1 cellular context compared by ENCODE assay signal in genomic region chr20:49615401-49616153, GRCh38.
TF ChIP-seq lines count a peak whose summit lies in the region.

No MANE protein-coding gene starts in this region.

TF ChIP-seq in HepG2, 621 proteins besides CTCF, POLR2A, EP300 and RAD21 (continued from another document and continues in another):
- TF ChIP-seq MAX (IDR thresholded peaks at IDR 0.05), result no peak; the same call in 1 of the 2 replicates
- no peak for TF ChIP-seq XBP1 (CRISPR knock-in tag; IDR thresholded peaks at IDR 0.05)
- TF ChIP-seq ZFYVE20 (CRISPR knock-in tag; IDR thresholded peaks at IDR 0.05; ENCODE audit: borderline replicate concordance, low read depth), result no peak
- TF ChIP-seq NR3C1 (CRISPR knock-in tag; IDR thresholded peaks at IDR 0.05), result no peak
- peak; percentile 98 for TF ChIP-seq HNRNPL (IDR thresholded peaks at IDR 0.05; ENCODE audit: low read depth, low read length)
- 0 out of 2 replicates have a peak, but pooled peaks have one; percentile 15 for TF ChIP-seq HDAC1 (CRISPR knock-in tag; IDR thresholded peaks at IDR 0.05)
- TF ChIP-seq ATF5 (CRISPR knock-in tag; IDR thresholded peaks at IDR 0.05; ENCODE audit: low read depth), result no peak
- TF ChIP-seq GPN1 (CRISPR knock-in tag; IDR thresholded peaks at IDR 0.05; ENCODE audit: borderline replicate concordance), result 0 out of 2 replicates have a peak, but pooled peaks have one; percentile 28
- TF ChIP-seq AHR (CRISPR knock-in tag; IDR thresholded peaks at IDR 0.05), result 0 out of 2 replicates have a peak, but pooled peaks have one; percentile 10
- no peak for TF ChIP-seq ZNF20 (CRISPR knock-in tag; IDR thresholded peaks at IDR 0.05)
- no peak for TF ChIP-seq PBX3 (CRISPR knock-in tag; IDR thresholded peaks at IDR 0.05; ENCODE audit: borderline replicate concordance)
- TF ChIP-seq NR2F6 (IDR thresholded peaks at IDR 0.05), result no peak
- TF ChIP-seq NR2F6 (CRISPR knock-in tag; IDR thresholded peaks at IDR 0.05), result peak; percentile 10; the same call in 1 of the 2 replicates
- no peak for TF ChIP-seq ZNF382 (CRISPR knock-in tag; IDR thresholded peaks at IDR 0.05; ENCODE audit: borderline replicate concordance)
- TF ChIP-seq ZBTB37 (CRISPR knock-in tag; IDR thresholded peaks at IDR 0.05), result no peak
- no peak for TF ChIP-seq TFE3 (CRISPR knock-in tag; IDR thresholded peaks at IDR 0.05)
- peak; percentile 80 for TF ChIP-seq ZFY (CRISPR knock-in tag; IDR thresholded peaks at IDR 0.05)
- peak; percentile 77; the same call in 1 of the 2 replicates for TF ChIP-seq SMAD1 (CRISPR knock-in tag; IDR thresholded peaks at IDR 0.05; ENCODE audit: borderline replicate concordance, low read depth)
- no peak for TF ChIP-seq ZNF34 (CRISPR knock-in tag; IDR thresholded peaks at IDR 0.05; ENCODE audit: borderline replicate concordance)
- peak; percentile 84 for TF ChIP-seq ZNF280D (CRISPR knock-in tag; IDR thresholded peaks at IDR 0.05)
- 0 out of 2 replicates have a peak, but pooled peaks have one; percentile 25 for TF ChIP-seq GATA4 (IDR thresholded peaks at IDR 0.05; ENCODE audit: borderline replicate concordance, low read depth)
- no peak for TF ChIP-seq CC2D1A (CRISPR knock-in tag; IDR thresholded peaks at IDR 0.05)
- peak; percentile 96; the same call in 1 of the 2 replicates for TF ChIP-seq MZF1 (CRISPR knock-in tag; IDR thresholded peaks at IDR 0.05; ENCODE audit: borderline replicate concordance)
- 0 out of 2 replicates have a peak, but pooled peaks have one; percentile 4 for TF ChIP-seq YEATS2 (CRISPR knock-in tag; IDR thresholded peaks at IDR 0.05; ENCODE audit: borderline replicate concordance)
- no peak for TF ChIP-seq ZNF354B (CRISPR knock-in tag; IDR thresholded peaks at IDR 0.05)
- TF ChIP-seq ZNF235 (CRISPR knock-in tag; IDR thresholded peaks at IDR 0.05; ENCODE audit: borderline replicate concordance), result no peak
- TF ChIP-seq ZNF737 (CRISPR knock-in tag; IDR thresholded peaks at IDR 0.05; ENCODE audit: borderline replicate concordance), result no peak
- TF ChIP-seq RARA (CRISPR knock-in tag; IDR thresholded peaks at IDR 0.05), result peak; percentile 50
- peak; percentile 67; the same call in 1 of the 2 replicates for TF ChIP-seq MAFG (CRISPR knock-in tag; IDR thresholded peaks at IDR 0.05)
- no peak for TF ChIP-seq NONO (IDR thresholded peaks at IDR 0.05)
- peak; percentile 37; the same call in 1 of the 2 replicates for TF ChIP-seq NONO (CRISPR knock-in tag; conservative IDR thresholded peaks at IDR 0.05)
- TF ChIP-seq ZNF770 (CRISPR knock-in tag; IDR thresholded peaks at IDR 0.05), result peak; percentile 79; the same call in 1 of the 2 replicates
- TF ChIP-seq ARID5B (CRISPR knock-in tag; IDR thresholded peaks at IDR 0.05), result no peak; the same call in 1 of the 2 replicates
- TF ChIP-seq NFE2 (CRISPR knock-in tag; IDR thresholded peaks at IDR 0.05), result peak; percentile 95
- no peak for TF ChIP-seq ERF (CRISPR knock-in tag; IDR thresholded peaks at IDR 0.05)
- TF ChIP-seq ZXDC (CRISPR knock-in tag; IDR thresholded peaks at IDR 0.05), result no peak
- no peak for TF ChIP-seq AGO2 (optimal IDR thresholded peaks at IDR 0.05; ENCODE audit: low read depth, low read length)
- TF ChIP-seq MLXIP (CRISPR knock-in tag; IDR thresholded peaks at IDR 0.05; ENCODE audit: borderline replicate concordance), result no peak
